ENCODE assay signal across 10 cellular contexts in the genomic region with DNA sequence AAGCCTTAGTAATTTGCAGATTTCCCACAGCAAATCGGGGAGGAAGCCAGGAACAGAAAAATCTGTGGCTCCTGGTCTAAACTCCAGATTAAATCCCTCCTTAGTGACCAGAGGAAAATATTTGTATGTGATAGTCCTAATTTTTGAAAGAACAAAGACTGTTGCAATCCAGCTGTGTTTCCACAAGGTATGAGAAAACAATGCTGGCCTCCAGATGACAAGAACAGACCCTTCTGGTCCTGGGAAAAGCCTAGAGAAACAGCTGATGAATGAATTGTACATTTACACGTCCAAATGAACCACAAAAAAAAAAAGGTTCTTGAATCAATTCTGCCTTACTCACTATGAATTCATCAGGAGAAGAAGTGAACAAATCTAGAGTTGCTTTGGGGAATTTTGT.
A peak's percentile ranks its signal among the peaks of the same experiment; 100 is the strongest.
DNase-seq lines count a peak whose midpoint lies in the region; ATAC-seq and TF ChIP-seq lines count a peak whose summit lies in the region.
"Had no signal": no experiment of that assay in that cellular context is flagged by ENCODE, and none has a peak within 500 bp of the region (broad histone marks: within the 10 kb centered on the region; RNA-seq: fewer than 3 reads in every experiment).

No MANE protein-coding gene starts in this region.

- CTCF ChIA-PET in activated naive CD4-positive, alpha-beta T cell treated with anti-CD3 and anti-CD28 coated beads, Interleukin-2, amount 10 ng/mL, durations not matched to agents 7 days and 5 days (lab: Charles Lee): interaction anchor here (0.8 to 2.5 kb wide), 11 partner anchors 14 to 233 kb away, joined by 3 to 11 read pairs (median 3); no protein-coding TSS in a partner anchor

- TF ChIP-seq CTCF in astrocyte of the spinal cord (IDR thresholded peaks at IDR 0.05; ENCODE audit: low read depth, low read length) (no peak), endodermal cell (conservative IDR thresholded peaks at IDR 0.05) (no peak)

- H3K4me1 ChIP-seq in urinary bladder (ENCODE audit: insufficient read depth): no peaks in the 10 kb centered on the region
- H3K4me1 ChIP-seq in endodermal cell (ENCODE audit: control insufficient read depth, insufficient read depth, low read length): peaks cover 41% of the 10 kb centered on the region

- no peaks in the 10 kb centered on the region for H3K36me3 ChIP-seq in urinary bladder (ENCODE audit: insufficient read depth)
- no peaks in the 10 kb centered on the region for H3K36me3 ChIP-seq in endodermal cell (ENCODE audit: control insufficient read depth, insufficient read depth, low read length)

- WGBS in urinary bladder: 46% methylated on average over 2 of the region's 2 CpGs
- WGBS in endodermal cell (ENCODE audit: insufficient coverage in 1 of 2, insufficient read length in 1 of 2), 2 experiments: 69 to 83% methylated on average over 1 to 2 of the region's 2 CpGs

- ATAC-seq in GM19395 (IDR thresholded peaks at IDR 0.05; ENCODE audit: unreplicated experiment): no peak

- DNase-seq in activated naive CD4-positive, alpha-beta T cell treated with anti-CD3 and anti-CD28 coated beads, Interleukin-2, amount 10 ng/mL, durations not matched to agents 7 days and 5 days: no peak
- no peak for DNase-seq in activated naive CD4-positive, alpha-beta T cell treated with Interleukin-2 at 50 U/mL for 16 hours
- DNase-seq in astrocyte of the spinal cord (ENCODE audit: low read depth, low spot score): peak; percentile 73
- peak; percentile 48 to 75 for DNase-seq in lung microvascular endothelial cell (ENCODE audit: low read depth in 2 of 2)
- no peak for DNase-seq in endodermal cell
- no peak for DNase-seq in NAMALWA (ENCODE audit: low spot score)
- DNase-seq: GOT3, NCI-H1694 treated with DMSO at 0.1 percent for 48 hours had no signal

- H3K9me3 ChIP-seq in endodermal cell (ENCODE audit: control insufficient read depth, low read length): no peaks in the 10 kb centered on the region

- peak overlapping the region; percentile 96 for H3K4me3 Mint-ChIP-seq in activated naive CD4-positive, alpha-beta T cell treated with anti-CD3 and anti-CD28 coated beads, Interleukin-2, amount 10 ng/mL, durations not matched to agents 7 days and 5 days
- H3K4me3 Mint-ChIP-seq in endodermal cell: no peak overlapping the region

- in situ Hi-C loops in astrocyte of the spinal cord (cut with HindIII; ENCODE audit: low sequenced_read_pairs): no loop called here

- H3K27ac Mint-ChIP-seq in activated naive CD4-positive, alpha-beta T cell treated with anti-CD3 and anti-CD28 coated beads, Interleukin-2, amount 10 ng/mL, durations not matched to agents 7 days and 5 days: peak overlapping the region; percentile 100
- H3K27ac Mint-ChIP-seq in endodermal cell: no peak overlapping the region

- H3K9ac ChIP-seq in endodermal cell (ENCODE audit: extremely low read depth, low read length, poor library complexity, severe bottlenecking): no peak overlapping the region

- H3K36me3 Mint-ChIP-seq in activated naive CD4-positive, alpha-beta T cell treated with anti-CD3 and anti-CD28 coated beads, Interleukin-2, amount 10 ng/mL, durations not matched to agents 7 days and 5 days: peaks cover 32% of the 10 kb centered on the region
- H3K36me3 Mint-ChIP-seq in endodermal cell (ENCODE audit: low read depth): no peaks in the 10 kb centered on the region

- H3K27me3 Mint-ChIP-seq in activated naive CD4-positive, alpha-beta T cell treated with anti-CD3 and anti-CD28 coated beads, Interleukin-2, amount 10 ng/mL, durations not matched to agents 7 days and 5 days: no peaks in the 10 kb centered on the region
- peaks cover 7% of the 10 kb centered on the region for H3K27me3 Mint-ChIP-seq in endodermal cell (ENCODE audit: insufficient read depth)

- no peak overlapping the region for H3K4me3 ChIP-seq in astrocyte of the spinal cord (ENCODE audit: low read depth, low read length)
- no peak overlapping the region for H3K4me3 ChIP-seq in urinary bladder (ENCODE audit: low read depth, low read length)
- no peak overlapping the region for H3K4me3 ChIP-seq in endodermal cell (ENCODE audit: low read length)

- H3K4me1 Mint-ChIP-seq in activated naive CD4-positive, alpha-beta T cell treated with anti-CD3 and anti-CD28 coated beads, Interleukin-2, amount 10 ng/mL, durations not matched to agents 7 days and 5 days: peaks cover 57% of the 10 kb centered on the region
- H3K4me1 Mint-ChIP-seq in endodermal cell: peaks cover 72% of the 10 kb centered on the region

- peaks cover 7% of the 10 kb centered on the region for H3K27me3 ChIP-seq in endodermal cell (ENCODE audit: control insufficient read depth, insufficient read depth, low read length, poor library complexity, severe bottlenecking)

- H3K9me3 Mint-ChIP-seq in activated naive CD4-positive, alpha-beta T cell treated with anti-CD3 and anti-CD28 coated beads, Interleukin-2, amount 10 ng/mL, durations not matched to agents 7 days and 5 days: no peaks in the 10 kb centered on the region
- no peaks in the 10 kb centered on the region for H3K9me3 Mint-ChIP-seq in endodermal cell

- H3K27ac ChIP-seq in urinary bladder (ENCODE audit: low read depth) (peak overlapping the region; percentile 41), endodermal cell (ENCODE audit: low read depth, low read length) (no peak overlapping the region)

Comparison
In these comparisons a context has a peak if more than half of its experiments do, and no peak if none do; other contexts are left out.
1. DNase-seq: peak in astrocyte of the spinal cord (single experiment) and lung microvascular endothelial cell (2 of 2); none in activated naive CD4-positive, alpha-beta T cell treated with anti-CD3 and anti-CD28 coated beads, Interleukin-2, amount 10 ng/mL, durations not matched to agents 7 days and 5 days (single experiment), activated naive CD4-positive, alpha-beta T cell treated with Interleukin-2 at 50 U/mL for 16 hours (single experiment), endodermal cell (single experiment) and NAMALWA (single experiment).